1 cellular context compared by ENCODE assay signal in genomic region chr10:69406302-69406811, GRCh38.
TF ChIP-seq lines count a peak whose summit lies in the region.

No MANE protein-coding gene starts in this region.

TF ChIP-seq in WTC11, 78 proteins besides CTCF, POLR2A, EP300 and RAD21 (continued from another document):
- TF ChIP-seq ZBTB21 (CRISPR knock-in tag; IDR thresholded peaks at IDR 0.05; ENCODE audit: borderline replicate concordance) = no peak
- TF ChIP-seq ZNF423 (CRISPR knock-in tag; IDR thresholded peaks at IDR 0.05) = no peak
- TF ChIP-seq PRDM15 (CRISPR knock-in tag; IDR thresholded peaks at IDR 0.05) = no peak
- no peak for TF ChIP-seq CDX4 (CRISPR knock-in tag; IDR thresholded peaks at IDR 0.05; ENCODE audit: borderline replicate concordance)
- no peak for TF ChIP-seq SOX15 (CRISPR knock-in tag; IDR thresholded peaks at IDR 0.05)
- TF ChIP-seq USF1 (CRISPR knock-in tag; IDR thresholded peaks at IDR 0.05) = no peak
- TF ChIP-seq E2F5 (CRISPR knock-in tag; IDR thresholded peaks at IDR 0.05) = no peak
- TF ChIP-seq EMX1 (CRISPR knock-in tag; IDR thresholded peaks at IDR 0.05) = no peak
- no peak for TF ChIP-seq IRF2 (CRISPR knock-in tag; IDR thresholded peaks at IDR 0.05; ENCODE audit: borderline replicate concordance, low read depth)
- no peak for TF ChIP-seq FOXJ3 (CRISPR knock-in tag; IDR thresholded peaks at IDR 0.05; ENCODE audit: borderline replicate concordance)
- TF ChIP-seq E2F4 (CRISPR knock-in tag; IDR thresholded peaks at IDR 0.05; ENCODE audit: borderline replicate concordance, low read depth) = no peak
- no peak for TF ChIP-seq ZNF512 (CRISPR knock-in tag; IDR thresholded peaks at IDR 0.05; ENCODE audit: borderline replicate concordance)
- no peak for TF ChIP-seq ELF4 (CRISPR knock-in tag; IDR thresholded peaks at IDR 0.05; ENCODE audit: low read depth)
